ENCODE assay signal across 1 cellular context in genomic region chr1:8061210-8061609, GRCh38.
TF ChIP-seq lines count a peak whose summit lies in the region.

No MANE protein-coding gene starts in this region.

TF ChIP-seq in GM23338, 12 proteins besides CTCF, POLR2A, EP300 and RAD21 (continued from another document):
- no peak for TF ChIP-seq ZNF462 (CRISPR knock-in tag; IDR thresholded peaks at IDR 0.05)
- TF ChIP-seq NANOG (IDR thresholded peaks at IDR 0.05; ENCODE audit: borderline replicate concordance) = no peak
- no peak for TF ChIP-seq JUNB (IDR thresholded peaks at IDR 0.05; ENCODE audit: unreplicated experiment)
- no peak for TF ChIP-seq EZH2 (IDR thresholded peaks at IDR 0.05; ENCODE audit: low read depth, unreplicated experiment)
- no peak for TF ChIP-seq EZH2phosphoT487 (IDR thresholded peaks at IDR 0.05; ENCODE audit: unreplicated experiment)
- TF ChIP-seq ETS1 (IDR thresholded peaks at IDR 0.05) = no peak
- no peak for TF ChIP-seq ZNF114 (CRISPR knock-in tag; IDR thresholded peaks at IDR 0.05)
- TF ChIP-seq STAT1 (IDR thresholded peaks at IDR 0.05; ENCODE audit: unreplicated experiment) = no peak
TF ChIP-seq in GM23338: peak in this region for 0.
